20 cellular contexts compared by ENCODE assay signal in genomic region chr7:155865830-155866545, GRCh38. TPM values are rescaled to one million over a fixed set of nuclear protein-coding genes. Genes with fewer than 3 reads are reported as not detected.
DNase-seq lines count a peak whose midpoint lies in the region; ATAC-seq and TF ChIP-seq lines count a peak whose summit lies in the region.
"Had no signal": no experiment of that assay in that cellular context is flagged by ENCODE, and none has a peak within 500 bp of the region (broad histone marks: within the 10 kb centered on the region; RNA-seq: fewer than 3 reads in every experiment).

No MANE protein-coding gene starts in this region.

- no peaks in the 10 kb centered on the region for H4K20me1 ChIP-seq in mammary epithelial cell (ENCODE audit: insufficient read depth, low read length)

- H2AFZ ChIP-seq in mammary epithelial cell (ENCODE audit: low read depth, low read length): no peak overlapping the region

- H3K27me3 ChIP-seq in mammary epithelial cell (ENCODE audit: insufficient read depth, low read length) (peaks cover 2% of the 10 kb centered on the region), transverse colon (peaks cover 17% of the 10 kb centered on the region)

- H3K4me3 Mint-ChIP-seq in MCF 10A (ENCODE audit: unreplicated experiment) (no peak overlapping the region), chondrocyte (ENCODE audit: unreplicated experiment) (no peak overlapping the region)
- H3K4me3 Mint-ChIP-seq: activated naive CD4-positive, alpha-beta T cell treated with anti-CD3 and anti-CD28 coated beads for 36 hours; nephron progenitor cell had no signal

- intact Hi-C loops in MCF 10A (cut with micrococcal nuclease): no loop called here
- intact Hi-C loops in mammary epithelial cell (cut with micrococcal nuclease): no loop called here
- intact Hi-C loops in transverse colon (cut with DNase I; ENCODE audit: low total_unique reads): no loop called here

- H3K27ac ChIP-seq in mammary epithelial cell (ENCODE audit: insufficient read depth, low read depth, low read length) (no peak overlapping the region), transverse colon (no peak overlapping the region)
- H3K27ac ChIP-seq: C4-2B, gastrocnemius medialis, prostate gland had no signal

- H3K27ac Mint-ChIP-seq in MCF 10A (ENCODE audit: low read depth, unreplicated experiment) (peak overlapping the region; percentile 32), chondrocyte (ENCODE audit: unreplicated experiment) (no peak overlapping the region)
- H3K27ac Mint-ChIP-seq: activated naive CD4-positive, alpha-beta T cell treated with anti-CD3 and anti-CD28 coated beads for 36 hours; nephron progenitor cell had no signal

- H3K4me1 Mint-ChIP-seq in MCF 10A (ENCODE audit: insufficient read depth, unreplicated experiment): no peaks in the 10 kb centered on the region
- H3K4me1 Mint-ChIP-seq in chondrocyte (ENCODE audit: low read depth): peaks cover 2% of the 10 kb centered on the region
- H3K4me1 Mint-ChIP-seq: nephron progenitor cell had no signal

- H3K4me3 ChIP-seq in mammary epithelial cell (replicated peaks in 1 of 3; ENCODE audit: insufficient read depth in 1 of 3, low read depth in 2 of 3, low read length in 3 of 3) (no peak overlapping the region), transverse colon (no peak overlapping the region)
- H3K4me3 ChIP-seq: gastrocnemius medialis, prostate gland had no signal

- BruUV-seq in MCF 10A (replicated peaks; lab: Mats Ljungman, UMichigan): no TSS peak
- no TSS peak for BruUV-seq in mammary epithelial cell (replicated peaks; lab: Mats Ljungman, UMichigan)

- H3K4me2 ChIP-seq in mammary epithelial cell (ENCODE audit: insufficient read depth, low read depth, low read length): no peak overlapping the region

- no peaks in the 10 kb centered on the region for H3K36me3 ChIP-seq in mammary epithelial cell (ENCODE audit: insufficient read depth, low read length)
- H3K36me3 ChIP-seq in transverse colon: no peaks in the 10 kb centered on the region
- H3K36me3 ChIP-seq: gastrocnemius medialis, prostate gland had no signal

- dilution Hi-C loops in mammary epithelial cell (cut with HindIII; ENCODE audit: low sequenced_read_pairs): no loop called here

- no peaks in the 10 kb centered on the region for H3K9me3 ChIP-seq in mammary epithelial cell (replicated peaks; ENCODE audit: insufficient read depth, low read length)
- no peaks in the 10 kb centered on the region for H3K9me3 ChIP-seq in transverse colon
- H3K9me3 ChIP-seq: gastrocnemius medialis, prostate gland had no signal

- H3K9me3 Mint-ChIP-seq in MCF 10A (ENCODE audit: unreplicated experiment): no peaks in the 10 kb centered on the region
- peaks cover 4% of the 10 kb centered on the region for H3K9me3 Mint-ChIP-seq in chondrocyte (ENCODE audit: low read depth)
- H3K9me3 Mint-ChIP-seq: activated naive CD4-positive, alpha-beta T cell treated with anti-CD3 and anti-CD28 coated beads for 36 hours had no signal

- CTCF ChIA-PET in MCF 10A (lab: Yijun Ruan, JAX): interaction anchor here (0.6 kb wide), 1 partner anchor 677 kb away, joined by 3 read pairs; no protein-coding TSS in a partner anchor
- CTCF ChIA-PET in mammary epithelial cell (lab: Charles Lee; ENCODE audit: low non-redundant PET): no interaction called here

- no peaks in the 10 kb centered on the region for H3K79me2 ChIP-seq in mammary epithelial cell (ENCODE audit: insufficient read depth, low read length)

- POLR2A ChIA-PET in MCF 10A (lab: Yijun Ruan, JAX): no interaction called here

- ATAC-seq in HG03280 (IDR thresholded peaks at IDR 0.05; ENCODE audit: unreplicated experiment): no peak
- no peak for ATAC-seq in HG02759 (IDR thresholded peaks at IDR 0.05; ENCODE audit: unreplicated experiment)
- ATAC-seq: gastrocnemius medialis had no signal

- no peak overlapping the region for H3K9ac ChIP-seq in mammary epithelial cell (ENCODE audit: insufficient read depth, low read length)

- no peak for TF ChIP-seq POLR2A in transverse colon (IDR thresholded peaks at IDR 0.05)

- in situ Hi-C loops in mammary epithelial cell (cut with MboI; ENCODE audit: low sequenced_read_pairs in 2 of 2): no loop called here
- in situ Hi-C loops in transverse colon (cut with MboI; ENCODE audit: low pct_ligation_motif_present in 1 of 4, low pct_unique_long_range_greater_than_20kb in 1 of 4, low sequenced_read_pairs in 3 of 4): no loop called here

- TF ChIP-seq EP300 in transverse colon (IDR thresholded peaks at IDR 0.05; ENCODE audit: low read depth): no peak

- TF ChIP-seq CTCF in MCF 10A (IDR thresholded peaks at IDR 0.05; ENCODE audit: unreplicated experiment) (no peak), mammary epithelial cell (conservative IDR thresholded peaks at IDR 0.05 in 1 of 2, IDR thresholded peaks at IDR 0.05 in 1 of 2; ENCODE audit: extremely low read depth in 1 of 2, insufficient read depth in 1 of 2, low read depth in 1 of 2, low read length in 2 of 2) (no peak), chondrocyte (IDR thresholded peaks at IDR 0.05) (no peak), transverse colon (IDR thresholded peaks at IDR 0.05) (no peak)

- H3K4me1 ChIP-seq in mammary epithelial cell (ENCODE audit: insufficient read depth, low read length) (peaks cover 14% of the 10 kb centered on the region), transverse colon (peaks cover 0 to 16% (median 4%) of the 10 kb centered on the region in 4 donors)
- H3K4me1 ChIP-seq: gastrocnemius medialis, prostate gland had no signal

- H3K27me3 Mint-ChIP-seq in MCF 10A (ENCODE audit: insufficient read depth, unreplicated experiment) (peaks cover 13% of the 10 kb centered on the region), chondrocyte (ENCODE audit: low read depth) (peaks cover 41% of the 10 kb centered on the region)

- H3K36me3 Mint-ChIP-seq in MCF 10A (ENCODE audit: insufficient read depth, unreplicated experiment) (peaks cover 6% of the 10 kb centered on the region), chondrocyte (ENCODE audit: low read depth) (no peaks in the 10 kb centered on the region)

- DNase-seq in MCF 10A (ENCODE audit: unreplicated experiment) (no peak), mammary epithelial cell (no peak), chondrocyte (ENCODE audit: low spot score) (peak; percentile 68), mesenteric fat pad (ENCODE audit: low spot score) (peak; percentile 86), transverse colon (peak; percentile 36), HuH-7.5 (ENCODE audit: low spot score) (no peak)
- DNase-seq: activated CD4-positive, alpha-beta T cell treated with anti-CD3 and anti-CD28 coated beads, Interleukin-2, amount 50 U/mL, for 1 hour; activated naive CD4-positive, alpha-beta T cell treated with anti-CD3 and anti-CD28 coated beads for 36 hours; caudate nucleus; gastrocnemius medialis; kidney glomerular epithelial cell; NCI-H2171 treated with DMSO at 0.1 percent for 48 hours; NCI-H774; nephron progenitor cell; Right ventricle myocardium superior; stimulated activated CD8-positive, alpha-beta memory T cell treated with anti-CD3 and anti-CD28 coated beads, Interleukin-4, amount 100 ng/mL, for 48 hours had no signal

- WGBS in mammary epithelial cell (ENCODE audit: low coverage, missing lambda C conversion rate): 29% methylated on average over 18 of the region's 19 CpGs
- 49% methylated on average over 19 of the region's 19 CpGs; no CpG with 5 or more reads in 1 of the 2 donors for WGBS in transverse colon (ENCODE audit: low coverage in 1 of 2), 2 donors

RNA-seq across cellular contexts. Expression of gene SHH, which starts 53.7 kb away (rescaled TPM):
- total RNA-seq in MCF 10A (2022) (not detected in 2 replicates), mammary epithelial cell (not detected), chondrocyte (not detected in 3 replicates), mesenteric fat pad (not detected), transverse colon (1 to 10 TPM in 3 of 4 donors, under 1 TPM in 1; 0.40 to 3.7 (median 2.0) TPM)
- not detected for polyA plus RNA-seq in mammary epithelial cell
- polyA minus RNA-seq in mammary epithelial cell: not detected
- total RNA-seq: activated naive CD4-positive, alpha-beta T cell treated with anti-CD3 and anti-CD28 coated beads for 36 hours; gastrocnemius medialis; Right ventricle myocardium superior had no signal

Comparison
In these comparisons a context has a peak if more than half of its experiments do, and no peak if none do; other contexts are left out.
1. DNase-seq: peak in chondrocyte (single experiment), mesenteric fat pad (single experiment) and transverse colon (single experiment); none in MCF 10A (single experiment), mammary epithelial cell (single experiment) and HuH-7.5 (single experiment).